In the genomic region with DNA sequence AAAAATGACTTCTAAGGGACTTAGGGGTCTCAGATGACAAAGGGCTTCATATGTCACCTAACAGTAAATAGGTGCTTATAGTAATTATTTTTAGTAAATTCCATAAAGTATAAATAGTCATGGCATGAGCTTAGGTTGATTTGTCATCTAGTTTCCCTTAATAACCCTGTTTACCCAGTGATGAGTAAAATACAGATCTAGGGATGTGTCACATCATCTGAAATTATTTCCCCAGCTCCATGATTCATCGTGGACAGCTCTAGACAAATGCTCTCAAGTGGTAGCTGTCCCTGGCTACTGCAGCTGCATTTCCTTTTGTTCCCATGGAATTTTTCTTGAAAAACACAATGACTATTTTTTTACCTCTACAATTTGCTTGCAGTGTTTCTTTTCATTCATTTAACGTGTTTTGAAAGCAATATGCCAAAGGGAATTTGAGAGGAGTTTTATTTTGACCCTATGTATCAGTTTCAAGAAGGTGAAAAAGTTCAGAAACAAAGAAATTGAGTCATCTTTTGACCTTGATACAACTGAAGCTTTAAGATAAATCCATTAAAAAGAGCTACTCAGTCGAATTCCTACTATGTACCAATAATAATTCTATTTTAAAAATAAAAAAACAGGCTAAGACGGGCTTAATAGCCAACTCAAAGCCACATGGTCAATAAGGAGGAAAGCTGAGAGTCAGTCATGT, we compare ENCODE assay signal across 11 cellular contexts.
DNase-seq lines count a peak whose midpoint lies in the region; ATAC-seq and TF ChIP-seq lines count a peak whose summit lies in the region.
"Had no signal": no experiment of that assay in that cellular context is flagged by ENCODE, and none has a peak within 500 bp of the region (broad histone marks: within the 10 kb centered on the region; RNA-seq: fewer than 3 reads in every experiment).

No MANE protein-coding gene starts in this region.

- peak; percentile 62 for ATAC-seq in HG03060 (IDR thresholded peaks at IDR 0.05; ENCODE audit: low read depth, unreplicated experiment)
- peak; percentile 91 for ATAC-seq in activated T-helper 17 cell treated with anti-CD3 and anti-CD28 coated beads, Interleukin-2, amount 50 U/mL, for 72 hours (replicated peaks)

- no peak for TF ChIP-seq POLR2A in lower leg skin (IDR thresholded peaks at IDR 0.05)

- DNase-seq in stimulated activated CD4-positive, alpha-beta T cell treated with anti-CD3 and anti-CD28 coated beads, Interleukin-15, amount 100 ng/mL, for 24 hours, result peak; percentile 3
- DNase-seq in stimulated activated CD4-positive, alpha-beta T cell treated with anti-CD3 and anti-CD28 coated beads, Interleukin-1b, Interleukin-23, amount 100 ng/mL, for 48 hours, result no peak
- no peak for DNase-seq in NCI-H524 treated with DMSO at 0.1 percent for 48 hours (lab: John Stamatoyannopoulos, UW)
- DNase-seq in COLO668 (lab: John Stamatoyannopoulos, UW; ENCODE audit: unreplicated experiment), result no peak
- no peak for DNase-seq in posterior vena cava (ENCODE audit: low spot score)
- DNase-seq in lower leg skin (ENCODE audit: low spot score in 2 of 2), result no peak
- DNase-seq: aorta, right cardiac atrium, tibial artery had no signal

- 54% methylated on average over 4 of the region's 4 CpGs for WGBS in lower leg skin, 2 donors

- no peak overlapping the region for H3K27ac Mint-ChIP-seq in activated T-helper 17 cell treated with anti-CD3 and anti-CD28 coated beads, Interleukin-2, amount 50 U/mL, for 72 hours

- H3K4me3 Mint-ChIP-seq in activated T-helper 17 cell treated with anti-CD3 and anti-CD28 coated beads, Interleukin-2, amount 50 U/mL, for 72 hours, result no peak overlapping the region

- intact Hi-C loops in posterior vena cava (cut with DNase I), result no loop called here
- intact Hi-C loops in lower leg skin (cut with DNase I; ENCODE audit: low total_unique reads), result no loop called here

- no peaks in the 10 kb centered on the region for H3K9me3 Mint-ChIP-seq in activated T-helper 17 cell treated with anti-CD3 and anti-CD28 coated beads, Interleukin-2, amount 50 U/mL, for 72 hours

- no peak overlapping the region for H3K4me3 ChIP-seq in lower leg skin (ENCODE audit: low read depth, poor library complexity, severe bottlenecking)
- H3K4me3 ChIP-seq: tibial artery had no signal

- no peaks in the 10 kb centered on the region for H3K27me3 Mint-ChIP-seq in activated T-helper 17 cell treated with anti-CD3 and anti-CD28 coated beads, Interleukin-2, amount 50 U/mL, for 72 hours

- no peaks in the 10 kb centered on the region for H3K4me1 Mint-ChIP-seq in activated T-helper 17 cell treated with anti-CD3 and anti-CD28 coated beads, Interleukin-2, amount 50 U/mL, for 72 hours

- TF ChIP-seq CTCF in lower leg skin (IDR thresholded peaks at IDR 0.05), result no peak

- H3K36me3 Mint-ChIP-seq in activated T-helper 17 cell treated with anti-CD3 and anti-CD28 coated beads, Interleukin-2, amount 50 U/mL, for 72 hours (ENCODE audit: low read depth), result no peaks in the 10 kb centered on the region
